Comparison of ENCODE assay signal across 21 cellular contexts in genomic region chr3:124532071-124532470, GRCh38.
"Had no signal": no experiment of that assay in that cellular context is flagged by ENCODE, and none has a peak within 500 bp of the region (broad histone marks: within the 10 kb centered on the region; RNA-seq: fewer than 3 reads in every experiment).

No MANE protein-coding gene starts in this region.

- H3K4me3 ChIP-seq: esophagus muscularis mucosa, hepatocyte, left ventricle myocardium inferior, neural progenitor cell, prostate gland, uterus had no signal

- DNase-seq: activated CD4-positive, alpha-beta memory T cell treated with anti-CD3 and anti-CD28 coated beads, Interleukin-2, amount 10 ng/mL, durations not matched to agents 7 days and 5 days; activated CD4-positive, alpha-beta T cell treated with anti-CD3 and anti-CD28 coated beads, Interleukin-2, amount 10 ng/mL, durations not matched to agents 24 days and 14 days; activated effector memory CD4-positive, alpha-beta T cell treated with anti-CD3 and anti-CD28 coated beads, Interleukin-2, amount 50 U/mL, for 16 hours; activated naive CD4-positive, alpha-beta T cell treated with anti-CD3 and anti-CD28 coated beads, Interleukin-2, amount 10 ng/mL, durations not matched to agents 7 days and 5 days; activated T-cell treated with anti-CD3 and anti-CD28 coated beads for 4 hours; anterior cingulate cortex; brain microvascular endothelial cell; central memory CD4-positive, alpha-beta T cell; effector memory CD4-positive, alpha-beta T cell; left ventricle myocardium inferior; naive thymus-derived CD8-positive, alpha-beta T cell; stimulated activated CD4-positive, alpha-beta T cell treated with anti-CD3 and anti-CD28 coated beads, Interleukin-2, amount 100 ng/mL, for 48 hours; stimulated activated CD8-positive, alpha-beta memory T cell treated with anti-CD3 and anti-CD28 coated beads, Interleukin-4, amount 100 ng/mL, for 48 hours; stimulated activated naive B cell treated with anti-CD40 and anti-IgM and Interleukin-4, amounts not matched to agents 10 μg/mL and 1 μg/mL and 100 μg/mL, for 72 hours; T-helper 2 cell; trophoblast cell; uterus had no signal

- ATAC-seq: naive thymus-derived CD8-positive, alpha-beta T cell; stimulated activated naive B cell treated with anti-CD40 and anti-IgM and Interleukin-4, amounts not matched to agents 10 μg/mL and 1 μg/mL and 100 μg/mL, for 72 hours had no signal
